14 cellular contexts compared by ENCODE assay signal in the genomic region with DNA sequence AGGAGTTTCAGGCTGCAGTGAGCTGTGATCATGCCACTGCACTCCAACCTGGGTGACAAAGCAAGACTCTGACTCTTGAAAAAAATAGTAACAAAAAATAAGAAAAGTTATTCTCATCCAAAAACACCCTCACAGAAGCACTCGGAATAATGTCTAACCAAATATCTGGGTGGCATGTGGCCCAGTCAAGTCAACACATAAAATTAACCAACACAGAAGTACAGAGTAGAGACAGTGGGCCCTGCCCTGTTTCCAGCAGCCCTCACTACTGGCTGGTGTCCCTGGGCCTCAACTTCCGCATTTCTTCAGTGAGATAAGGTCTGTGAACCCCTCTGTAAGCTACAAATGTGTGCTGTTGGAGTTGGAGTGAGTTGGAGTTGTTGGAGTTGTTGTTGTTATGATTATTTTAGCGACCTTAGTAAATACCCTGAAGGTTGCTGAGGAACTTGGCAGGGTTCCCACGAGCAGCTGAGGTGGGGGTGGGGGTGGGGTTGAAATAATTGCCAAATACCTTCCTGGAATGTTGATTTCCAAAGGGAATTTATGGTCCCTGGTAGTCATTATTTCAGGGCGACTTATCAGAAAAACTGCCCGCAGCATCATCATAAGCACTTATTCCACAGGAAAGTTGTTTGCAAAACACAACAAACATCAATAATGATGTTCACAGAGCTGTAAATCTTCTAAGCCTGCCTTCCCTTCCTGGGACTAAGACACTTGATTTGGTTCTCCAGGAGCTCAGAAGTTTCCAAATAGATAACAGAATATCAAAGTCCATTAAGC. TPM values are rescaled to one million over a fixed set of nuclear protein-coding genes. Genes with fewer than 3 reads are reported as not detected.
DNase-seq lines count a peak whose midpoint lies in the region; ATAC-seq and TF ChIP-seq lines count a peak whose summit lies in the region.
"Had no signal": no experiment of that assay in that cellular context is flagged by ENCODE, and none has a peak within 500 bp of the region (broad histone marks: within the 10 kb centered on the region; RNA-seq: fewer than 3 reads in every experiment).

No MANE protein-coding gene starts in this region.

- WGBS in hepatocyte (ENCODE audit: low lambda C conversion rate, missing lambda C conversion rate): 46% methylated on average over 6 of the region's 6 CpGs
- WGBS in SK-N-SH (ENCODE audit: low lambda C conversion rate): 55% methylated on average over 6 of the region's 6 CpGs

- H2AFZ ChIP-seq in hepatocyte (no peak overlapping the region), SK-N-SH (ENCODE audit: low read depth) (no peak overlapping the region)

- TF ChIP-seq CTCF in RWPE2 (IDR thresholded peaks at IDR 0.05; ENCODE audit: poor library complexity, severe bottlenecking) (no peak), hepatocyte (IDR thresholded peaks at IDR 0.05; ENCODE audit: poor library complexity) (no peak), SK-N-SH (IDR thresholded peaks at IDR 0.05) (no peak)

- no peaks in the 10 kb centered on the region for H3K9me3 ChIP-seq in RWPE2 (ENCODE audit: severe bottlenecking)
- H3K9me3 ChIP-seq in hepatocyte (ENCODE audit: low read depth): no peaks in the 10 kb centered on the region
- H3K9me3 ChIP-seq in SK-N-SH: no peaks in the 10 kb centered on the region
- H3K9me3 ChIP-seq: gastroesophageal sphincter had no signal

- H3K9ac ChIP-seq in SK-N-SH: no peak overlapping the region

- TF ChIP-seq EP300 in SK-N-SH (IDR thresholded peaks at IDR 0.05; ENCODE audit: borderline replicate concordance in 1 of 2, low read depth in 1 of 2, low read length in 1 of 2): no peak

- H3K4me1 ChIP-seq in RWPE2 (ENCODE audit: insufficient read depth, poor library complexity, severe bottlenecking) (no peaks in the 10 kb centered on the region), hepatocyte (ENCODE audit: insufficient read depth) (peaks cover 8% of the 10 kb centered on the region), SK-N-SH (ENCODE audit: control insufficient read depth in 1 of 2, insufficient read depth in 2 of 2, low read depth in 1 of 2, low read length in 1 of 2) (peaks cover 0 to 7% of the 10 kb centered on the region in 2 experiments; a peak in 1 of 4 replicates)

- DNase-seq in cardiac septum (ENCODE audit: low spot score) (peak; percentile 38), Right ventricle myocardium superior (no peak), RWPE2 (ENCODE audit: low spot score) (peak; percentile 30), hepatocyte (ENCODE audit: low spot score) (peak; percentile 32), SK-N-SH (no peak), SW 1271 (lab: John Stamatoyannopoulos, UW) (no peak), DMS53 treated with DMSO at 0.1 percent for 48 hours (lab: John Stamatoyannopoulos, UW; ENCODE audit: unreplicated experiment) (no peak)
- DNase-seq: DND-41; GOT3; NCI-H2227 treated with DMSO at 0.1 percent for 48 hours; stimulated activated CD4-positive, alpha-beta T cell treated with anti-CD3 and anti-CD28 coated beads, Interleukin-2, amount 100 ng/mL, for 24 hours had no signal

- intact Hi-C loops in cardiac septum (cut with DNase I): loop anchor here (10.0 kb wide), 1 partner anchor 823 kb away; no protein-coding TSS in a partner anchor
- intact Hi-C loops in Right ventricle myocardium superior (cut with DNase I): no loop called here

- H3K4me3 ChIP-seq in RWPE2 (ENCODE audit: severe bottlenecking): no peak overlapping the region
- H3K4me3 ChIP-seq in hepatocyte: no peak overlapping the region
- H3K4me3 ChIP-seq in SK-N-SH (ENCODE audit: low read depth in 2 of 2, low read length in 1 of 2): no peak overlapping the region
- H3K4me3 ChIP-seq: gastroesophageal sphincter had no signal

- no peaks in the 10 kb centered on the region for H3K79me2 ChIP-seq in hepatocyte
- no peaks in the 10 kb centered on the region for H3K79me2 ChIP-seq in SK-N-SH (ENCODE audit: insufficient read depth)

- H3K27ac ChIP-seq in RWPE2 (ENCODE audit: poor library complexity, severe bottlenecking): no peak overlapping the region
- H3K27ac ChIP-seq in hepatocyte: peak overlapping the region; percentile 54
- no peak overlapping the region for H3K27ac ChIP-seq in SK-N-SH (ENCODE audit: low read depth in 2 of 2, low read length in 1 of 2)
- H3K27ac ChIP-seq: gastroesophageal sphincter, HL-60 had no signal

- H3K9me2 ChIP-seq in hepatocyte (replicated peaks; ENCODE audit: insufficient read depth): no peaks in the 10 kb centered on the region
- H3K9me2 ChIP-seq in SK-N-SH: no peaks in the 10 kb centered on the region

- H3K27me3 ChIP-seq in RWPE2 (ENCODE audit: insufficient read depth, poor library complexity, severe bottlenecking) (no peaks in the 10 kb centered on the region), hepatocyte (no peaks in the 10 kb centered on the region), SK-N-SH (ENCODE audit: insufficient read depth) (no peaks in the 10 kb centered on the region)

- ATAC-seq in Right ventricle myocardium superior (ENCODE audit: poor library complexity) (no peak), RWPE2 (ENCODE audit: low read depth) (no peak), GM19455 (IDR thresholded peaks at IDR 0.05; ENCODE audit: unreplicated experiment) (no peak)
- ATAC-seq: gastroesophageal sphincter had no signal

- no peak for TF ChIP-seq RAD21 in SK-N-SH (IDR thresholded peaks at IDR 0.05; ENCODE audit: low read length)

- POLR2A ChIA-PET in SK-N-SH (lab: Yijun Ruan, JAX): no interaction called here

- H4K20me1 ChIP-seq in hepatocyte (ENCODE audit: insufficient read depth, poor library complexity, severe bottlenecking) (no peaks in the 10 kb centered on the region), SK-N-SH (ENCODE audit: insufficient read depth) (no peaks in the 10 kb centered on the region)

- CTCF ChIA-PET in SK-N-SH (lab: Yijun Ruan, JAX): interaction anchor here (0.6 to 1.2 kb wide), 2 partner anchors 514 to 1480 kb away, joined by 3 to 4 read pairs; no protein-coding TSS in a partner anchor

- no peaks in the 10 kb centered on the region for H3K36me3 ChIP-seq in RWPE2 (ENCODE audit: low read depth)
- no peaks in the 10 kb centered on the region for H3K36me3 ChIP-seq in hepatocyte (replicated peaks; ENCODE audit: insufficient read depth, low read depth)
- no peaks in the 10 kb centered on the region for H3K36me3 ChIP-seq in SK-N-SH (replicated peaks in 1 of 2; ENCODE audit: control insufficient read depth in 1 of 2, insufficient read depth in 2 of 2, low read length in 1 of 2)
- H3K36me3 ChIP-seq: gastroesophageal sphincter had no signal

- peaks cover 6% of the 10 kb centered on the region for H3F3A ChIP-seq in SK-N-SH (replicated peaks; ENCODE audit: insufficient read depth)

- H3K4me2 ChIP-seq in hepatocyte (no peak overlapping the region), SK-N-SH (no peak overlapping the region)

TF ChIP-seq in SK-N-SH, 30 proteins besides CTCF, POLR2A, EP300 and RAD21:
- TF ChIP-seq, protein P1, sequence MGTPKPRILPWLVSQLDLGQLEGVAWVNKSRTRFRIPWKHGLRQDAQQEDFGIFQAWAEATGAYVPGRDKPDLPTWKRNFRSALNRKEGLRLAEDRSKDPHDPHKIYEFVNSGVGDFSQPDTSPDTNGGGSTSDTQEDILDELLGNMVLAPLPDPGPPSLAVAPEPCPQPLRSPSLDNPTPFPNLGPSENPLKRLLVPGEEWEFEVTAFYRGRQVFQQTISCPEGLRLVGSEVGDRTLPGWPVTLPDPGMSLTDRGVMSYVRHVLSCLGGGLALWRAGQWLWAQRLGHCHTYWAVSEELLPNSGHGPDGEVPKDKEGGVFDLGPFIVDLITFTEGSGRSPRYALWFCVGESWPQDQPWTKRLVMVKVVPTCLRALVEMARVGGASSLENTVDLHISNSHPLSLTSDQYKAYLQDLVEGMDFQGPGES (IDR thresholded peaks at IDR 0.05; ENCODE audit: low read depth, low read length): no peak
- TF ChIP-seq FOXM1 (IDR thresholded peaks at IDR 0.05; ENCODE audit: low read depth) (no peak), SIN3A (IDR thresholded peaks at IDR 0.05; ENCODE audit: borderline replicate concordance, low read depth, low read length) (no peak), POLR2AphosphoS5 (IDR thresholded peaks at IDR 0.05; ENCODE audit: low read depth, low read length) (no peak), JUND (IDR thresholded peaks at IDR 0.05) (no peak), TCF12 (IDR thresholded peaks at IDR 0.05) (no peak), FOSL2 (IDR thresholded peaks at IDR 0.05; ENCODE audit: borderline replicate concordance, low read depth) (no peak), GATA2 (CRISPR knock-in tag; IDR thresholded peaks at IDR 0.05) (no peak)

RNA-seq across cellular contexts. Expression of a gene that starts 30.2 kb away (rescaled TPM):
- 22.5 TPM for total RNA-seq in cardiac septum
- total RNA-seq in Right ventricle myocardium superior: 34.8 TPM
- total RNA-seq in hepatocyte: 124 and 126 TPM in 2 replicates
- 76.6 and 77.4 TPM in 2 replicates for polyA plus RNA-seq in hepatocyte
- polyA plus RNA-seq in SK-N-SH (2012; rRNA removed): 81.0 and 106 TPM in 2 replicates
- 99.4 and 101 TPM in 2 replicates for polyA plus RNA-seq in SK-N-SH (2012; cell fraction: cytosol; rRNA removed)
- polyA plus RNA-seq in SK-N-SH (2012; cell fraction: nucleus; rRNA removed): 17.5 and 54.9 TPM in 2 replicates

Comparison
In these comparisons a context has a peak if more than half of its experiments do, and no peak if none do; other contexts are left out.
1. DNase-seq: peak in cardiac septum (single experiment), RWPE2 (single experiment) and hepatocyte (single experiment); none in Right ventricle myocardium superior (single experiment), SK-N-SH (single experiment), SW 1271 (0 of 2) and DMS53 treated with DMSO at 0.1 percent for 48 hours (single experiment).